Comparison of ENCODE assay signal across 15 cellular contexts in the genomic region with DNA sequence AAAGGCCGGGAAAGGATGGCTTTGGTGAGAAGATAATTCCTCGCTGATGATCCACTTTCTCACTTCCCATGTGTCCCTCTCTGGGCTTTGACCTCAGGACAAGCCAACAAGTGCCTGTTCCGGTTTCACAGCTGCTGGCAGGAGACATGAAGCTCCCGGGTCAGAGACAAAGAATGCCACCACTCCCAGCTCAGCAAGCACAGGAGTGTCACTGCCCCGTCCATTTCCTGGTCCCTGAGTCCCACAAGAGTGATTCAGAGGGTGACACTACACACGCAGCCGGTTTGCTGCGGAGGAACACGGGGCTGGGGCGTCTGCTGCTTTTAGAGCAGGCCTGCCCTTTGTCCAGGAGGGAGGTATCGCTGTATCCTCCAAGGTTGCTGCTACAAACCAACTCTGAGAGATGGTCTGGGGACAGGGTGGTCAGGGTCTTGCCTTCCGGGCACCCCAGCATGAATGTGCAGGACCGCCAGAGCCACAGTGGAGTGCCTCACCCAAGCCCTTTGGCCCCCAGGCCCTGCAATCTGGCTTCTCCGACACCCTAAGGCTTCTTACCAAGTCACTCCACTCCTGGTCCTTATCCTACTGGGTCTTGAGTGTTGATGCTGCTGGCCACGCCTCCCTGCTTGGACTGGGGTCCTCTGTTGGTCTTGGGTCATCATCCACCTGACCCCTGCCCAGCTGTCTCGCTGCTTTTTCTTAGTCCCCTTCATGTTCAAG. TPM values are rescaled to one million over a fixed set of nuclear protein-coding genes. Genes with fewer than 3 reads are reported as not detected.
DNase-seq lines count a peak whose midpoint lies in the region; ATAC-seq and TF ChIP-seq lines count a peak whose summit lies in the region.
"Had no signal": no experiment of that assay in that cellular context is flagged by ENCODE, and none has a peak within 500 bp of the region (broad histone marks: within the 10 kb centered on the region; RNA-seq: fewer than 3 reads in every experiment).

No MANE protein-coding gene starts in this region.

- no peak overlapping the region for H3K27ac Mint-ChIP-seq in activated naive CD8-positive, alpha-beta T cell treated with anti-CD3 and anti-CD28 coated beads, Interleukin-2, amount 10 ng/mL, durations not matched to agents 7 days and 5 days
- H3K27ac Mint-ChIP-seq in activated naive CD8-positive, alpha-beta T cell treated with anti-CD3 and anti-CD28 coated beads, Interleukin-2, amount 50 U/mL, for 24 hours = no peak overlapping the region

- no peak overlapping the region for H3K27ac ChIP-seq in PC-9
- no peak overlapping the region for H3K27ac ChIP-seq in lower lobe of right lung
- H3K27ac ChIP-seq in sigmoid colon = no peak overlapping the region
- H3K27ac ChIP-seq: BLaER1 had no signal

- TF ChIP-seq EP300 in sigmoid colon (IDR thresholded peaks at IDR 0.05) = no peak

- H3K4me3 Mint-ChIP-seq in activated naive CD8-positive, alpha-beta T cell treated with anti-CD3 and anti-CD28 coated beads, Interleukin-2, amount 10 ng/mL, durations not matched to agents 7 days and 5 days = no peak overlapping the region
- H3K4me3 Mint-ChIP-seq in activated naive CD8-positive, alpha-beta T cell treated with anti-CD3 and anti-CD28 coated beads, Interleukin-2, amount 50 U/mL, for 24 hours = no peak overlapping the region

- no peaks in the 10 kb centered on the region for H3K36me3 Mint-ChIP-seq in activated naive CD8-positive, alpha-beta T cell treated with anti-CD3 and anti-CD28 coated beads, Interleukin-2, amount 10 ng/mL, durations not matched to agents 7 days and 5 days
- no peaks in the 10 kb centered on the region for H3K36me3 Mint-ChIP-seq in activated naive CD8-positive, alpha-beta T cell treated with anti-CD3 and anti-CD28 coated beads, Interleukin-2, amount 50 U/mL, for 24 hours (ENCODE audit: low read depth)

- H3K4me1 ChIP-seq in PC-9 (replicated peaks; ENCODE audit: insufficient read depth) (peaks cover 12% of the 10 kb centered on the region; the same call in 1 of the 2 replicates), lower lobe of right lung (no peaks in the 10 kb centered on the region), sigmoid colon (no peaks in the 10 kb centered on the region)

- DNase-seq in activated naive CD8-positive, alpha-beta T cell treated with anti-CD3 and anti-CD28 coated beads, Interleukin-2, amount 10 ng/mL, durations not matched to agents 7 days and 5 days = peak; percentile 9
- DNase-seq in activated naive CD8-positive, alpha-beta T cell treated with anti-CD3 and anti-CD28 coated beads, Interleukin-2, amount 50 U/mL, for 24 hours = no peak
- peak; percentile 67 to 87 for DNase-seq in PC-9
- DNase-seq in lower lobe of right lung = peak; percentile 21
- DNase-seq in sigmoid colon = peak; percentile 55
- no peak for DNase-seq in SKM-1 treated with dmso at 0.1 percent for 144 hours (lab: John Stamatoyannopoulos, UW; ENCODE audit: unreplicated experiment)
- no peak for DNase-seq in DMS 273 treated with DMSO at 0.1 percent for 48 hours (lab: John Stamatoyannopoulos, UW)
- DNase-seq in iPS-NIHi7 (ENCODE audit: extremely low spot score) = no peak
- DNase-seq: DND-41, NCI-H1436, NCI-H2081, NCI-H510A, NCI-H774 had no signal

- H3K4me3 ChIP-seq in PC-9 = no peak overlapping the region
- H3K4me3 ChIP-seq in lower lobe of right lung = no peak overlapping the region
- H3K4me3 ChIP-seq in sigmoid colon = no peak overlapping the region
- H3K4me3 ChIP-seq: BLaER1, K562 had no signal

- no peaks in the 10 kb centered on the region for H3K36me3 ChIP-seq in PC-9 (ENCODE audit: low read depth)
- no peaks in the 10 kb centered on the region for H3K36me3 ChIP-seq in lower lobe of right lung
- no peaks in the 10 kb centered on the region for H3K36me3 ChIP-seq in sigmoid colon
- H3K36me3 ChIP-seq: BLaER1 had no signal

- no peaks in the 10 kb centered on the region for H3F3A ChIP-seq in PC-9 (ENCODE audit: insufficient read depth, low read depth)

- H3K27me3 ChIP-seq in PC-9 (ENCODE audit: insufficient read depth, low read depth) (peaks cover 5% of the 10 kb centered on the region; the same call in 1 of the 2 replicates), lower lobe of right lung (ENCODE audit: low read depth) (peaks cover 11% of the 10 kb centered on the region), sigmoid colon (peaks cover 0 to 16% (median 0%) of the 10 kb centered on the region in 3 donors)
- H3K27me3 ChIP-seq: BLaER1 had no signal

- no peaks in the 10 kb centered on the region for H3K9me3 ChIP-seq in PC-9 (ENCODE audit: insufficient read depth, low read depth)
- H3K9me3 ChIP-seq in lower lobe of right lung = no peaks in the 10 kb centered on the region
- H3K9me3 ChIP-seq in sigmoid colon = no peaks in the 10 kb centered on the region
- H3K9me3 ChIP-seq: BLaER1 had no signal

- intact Hi-C loops in PC-9 (cut with micrococcal nuclease; ENCODE audit: unreplicated experiment) = no loop called here
- intact Hi-C loops in lower lobe of right lung (cut with DNase I) = no loop called here
- intact Hi-C loops in sigmoid colon (cut with DNase I) = no loop called here

- no peaks in the 10 kb centered on the region for H3K27me3 Mint-ChIP-seq in activated naive CD8-positive, alpha-beta T cell treated with anti-CD3 and anti-CD28 coated beads, Interleukin-2, amount 10 ng/mL, durations not matched to agents 7 days and 5 days
- H3K27me3 Mint-ChIP-seq in activated naive CD8-positive, alpha-beta T cell treated with anti-CD3 and anti-CD28 coated beads, Interleukin-2, amount 50 U/mL, for 24 hours = no peaks in the 10 kb centered on the region

- no peak overlapping the region for H2AFZ ChIP-seq in PC-9

- BruUV-seq in PC-9 (replicated peaks; lab: Mats Ljungman, UMichigan) = TSS peak; percentile 31

- no peak for TF ChIP-seq POLR2A in sigmoid colon (IDR thresholded peaks at IDR 0.05)

- POLR2A ChIA-PET in activated naive CD8-positive, alpha-beta T cell treated with anti-CD3 and anti-CD28 coated beads, Interleukin-2, amount 10 ng/mL, durations not matched to agents 7 days and 5 days (lab: Charles Lee) = no interaction called here
- POLR2A ChIA-PET in PC-9 (lab: Charles Lee; ENCODE audit: unreplicated experiment) = no interaction called here

- H3K9me3 Mint-ChIP-seq in activated naive CD8-positive, alpha-beta T cell treated with anti-CD3 and anti-CD28 coated beads, Interleukin-2, amount 10 ng/mL, durations not matched to agents 7 days and 5 days = no peaks in the 10 kb centered on the region
- no peaks in the 10 kb centered on the region for H3K9me3 Mint-ChIP-seq in activated naive CD8-positive, alpha-beta T cell treated with anti-CD3 and anti-CD28 coated beads, Interleukin-2, amount 50 U/mL, for 24 hours

- no peaks in the 10 kb centered on the region for H3K79me2 ChIP-seq in PC-9 (ENCODE audit: low read depth)

- no peak for TF ChIP-seq CTCF in PC-9 (conservative IDR thresholded peaks at IDR 0.05)
- TF ChIP-seq CTCF in lower lobe of right lung (IDR thresholded peaks at IDR 0.05) = no peak
- TF ChIP-seq CTCF in sigmoid colon (IDR thresholded peaks at IDR 0.05) = no peak

- no peaks in the 10 kb centered on the region for H4K20me1 ChIP-seq in PC-9 (ENCODE audit: insufficient read depth)
- H4K20me1 ChIP-seq: BLaER1 had no signal

- peak overlapping the region; percentile 28; the same call in 1 of the 2 replicates for H3K4me2 ChIP-seq in PC-9

- H3K9me2 ChIP-seq in PC-9 (ENCODE audit: insufficient read depth) = no peaks in the 10 kb centered on the region

- H3K4me1 Mint-ChIP-seq in activated naive CD8-positive, alpha-beta T cell treated with anti-CD3 and anti-CD28 coated beads, Interleukin-2, amount 10 ng/mL, durations not matched to agents 7 days and 5 days = no peaks in the 10 kb centered on the region
- no peaks in the 10 kb centered on the region for H3K4me1 Mint-ChIP-seq in activated naive CD8-positive, alpha-beta T cell treated with anti-CD3 and anti-CD28 coated beads, Interleukin-2, amount 50 U/mL, for 24 hours

- no peak for ATAC-seq in activated naive CD8-positive, alpha-beta T cell treated with anti-CD3 and anti-CD28 coated beads, Interleukin-2, amount 10 ng/mL, durations not matched to agents 7 days and 5 days (ENCODE audit: low read depth)
- no peak for ATAC-seq in activated naive CD8-positive, alpha-beta T cell treated with anti-CD3 and anti-CD28 coated beads, Interleukin-2, amount 50 U/mL, for 24 hours
- ATAC-seq in lower lobe of right lung = no peak
- ATAC-seq: K562 had no signal

- CTCF ChIA-PET in PC-9 (lab: Charles Lee) = no interaction called here

- 75 to 83% methylated on average over 16 of the region's 16 CpGs for WGBS in sigmoid colon, 2 donors

RNA-seq across cellular contexts. Expression of a gene that starts 49.5 kb away (rescaled TPM):
- not detected for total RNA-seq in activated naive CD8-positive, alpha-beta T cell treated with anti-CD3 and anti-CD28 coated beads, Interleukin-2, amount 10 ng/mL, durations not matched to agents 7 days and 5 days
- total RNA-seq in PC-9 (2021) = 9.1 and 12.1 TPM in 2 replicates
- total RNA-seq in lower lobe of right lung = 6.0 TPM
- total RNA-seq in sigmoid colon = 1 to 10 TPM in 3 of 4 donors, under 1 TPM in 1; 0.54 to 8.3 (median 3.0) TPM
- polyA plus RNA-seq in sigmoid colon = 1 to 10 TPM in 2 of 3 donors, under 1 TPM in 1; 0.46 to 2.4 (median 1.8) TPM

Comparison
In these comparisons a context has a peak if more than half of its experiments do, and no peak if none do; other contexts are left out.
1. DNase-seq: peak in activated naive CD8-positive, alpha-beta T cell treated with anti-CD3 and anti-CD28 coated beads, Interleukin-2, amount 10 ng/mL, durations not matched to agents 7 days and 5 days (single experiment), PC-9 (2 of 2), lower lobe of right lung (single experiment) and sigmoid colon (single experiment); none in activated naive CD8-positive, alpha-beta T cell treated with anti-CD3 and anti-CD28 coated beads, Interleukin-2, amount 50 U/mL, for 24 hours (single experiment), SKM-1 treated with dmso at 0.1 percent for 144 hours (single experiment), DMS 273 treated with DMSO at 0.1 percent for 48 hours (single experiment) and iPS-NIHi7 (single experiment).